8 cellular contexts compared by ENCODE assay signal in the genomic region with DNA sequence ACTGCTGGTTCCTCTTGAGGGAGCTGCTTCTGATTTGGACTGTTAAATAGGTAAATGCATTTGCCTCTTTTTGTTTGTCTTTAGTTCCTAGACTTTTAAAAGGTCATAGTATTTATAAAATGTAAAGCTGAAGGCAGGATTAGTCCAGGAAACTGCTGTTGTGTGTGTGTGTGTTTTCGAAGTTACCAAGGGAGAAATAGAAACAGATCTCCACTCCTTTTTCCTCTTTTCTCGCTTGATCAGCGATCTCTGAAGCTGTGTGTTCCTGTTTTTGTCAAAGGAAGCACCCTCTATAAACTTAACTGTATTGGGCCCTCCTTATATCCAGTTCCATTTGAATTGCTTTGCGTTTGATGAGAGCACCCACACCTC. TPM values are rescaled to one million over a fixed set of nuclear protein-coding genes. Genes with fewer than 3 reads are reported as not detected.
DNase-seq lines count a peak whose midpoint lies in the region; ATAC-seq and TF ChIP-seq lines count a peak whose summit lies in the region.

No MANE protein-coding gene starts in this region.

- TF ChIP-seq CTCF in Panc1 (IDR thresholded peaks at IDR 0.05) (no peak), vagina (IDR thresholded peaks at IDR 0.05) (no peak)

- H3K4me2 ChIP-seq in mesenchymal stem cell (ENCODE audit: low read length, poor library complexity, severe bottlenecking) = peak overlapping the region; percentile 90

- H3K9me3 ChIP-seq in Panc1 (ENCODE audit: control insufficient read depth, insufficient read depth, low read depth, low read length) (no peaks in the 10 kb centered on the region), mesenchymal stem cell (ENCODE audit: control insufficient read depth, low read length) (no peaks in the 10 kb centered on the region), vagina (no peaks in the 10 kb centered on the region)

- H2AK5ac ChIP-seq in mesenchymal stem cell (ENCODE audit: low read length, severe bottlenecking) = no peak overlapping the region

- peak overlapping the region in 1 of 2 experiments; percentile 7 for H3K23ac ChIP-seq in mesenchymal stem cell (ENCODE audit: low read length in 2 of 2)

- intact Hi-C loops in Panc1 (cut with micrococcal nuclease; ENCODE audit: unreplicated experiment) = no loop called here
- intact Hi-C loops in vagina (cut with DNase I) = no loop called here

- TF ChIP-seq POLR2A in vagina (IDR thresholded peaks at IDR 0.05) = no peak

- no peak overlapping the region for H3K14ac ChIP-seq in mesenchymal stem cell (ENCODE audit: low read length in 2 of 2)

- H2BK12ac ChIP-seq in mesenchymal stem cell (ENCODE audit: low read length in 2 of 2) = no peak overlapping the region

- POLR2A ChIA-PET in Panc1 (lab: Charles Lee) = no interaction called here

- no peak for ATAC-seq in Panc1
- ATAC-seq in GM21526 (IDR thresholded peaks at IDR 0.05; ENCODE audit: low FRiP score, unreplicated experiment) = no peak
- no peak for ATAC-seq in HG03571 (IDR thresholded peaks at IDR 0.05; ENCODE audit: unreplicated experiment)

- no peak overlapping the region for H3K4ac ChIP-seq in mesenchymal stem cell (ENCODE audit: low read depth in 1 of 2, low read length in 2 of 2)

- peak overlapping the region; percentile 95 for H3K9ac ChIP-seq in mesenchymal stem cell (ENCODE audit: low read length)

- no peak overlapping the region for H3K18ac ChIP-seq in mesenchymal stem cell (ENCODE audit: low read depth in 1 of 2, low read length in 2 of 2)

- peak; percentile 8 for DNase-seq in NCI-H1694 treated with DMSO at 0.1 percent for 48 hours (lab: John Stamatoyannopoulos, UW)
- no peak for DNase-seq in NCI-H1694 (lab: John Stamatoyannopoulos, UW)
- DNase-seq in Panc1 (ENCODE audit: low read depth, low spot score) = no peak
- peak; percentile 52 for DNase-seq in dermis blood vessel endothelial cell
- no peak for DNase-seq in mesenchymal stem cell
- DNase-seq in vagina (ENCODE audit: extremely low spot score in 2 of 2) = no peak

- no peak overlapping the region for H2BK15ac ChIP-seq in mesenchymal stem cell (ENCODE audit: low read depth, poor library complexity, severe bottlenecking)

- CTCF ChIA-PET in Panc1 (lab: Charles Lee) = interaction anchor here (0.6 kb wide), 1 partner anchor 742 kb away, joined by 8 read pairs; no protein-coding TSS in a partner anchor

- no peak overlapping the region for H2BK120ac ChIP-seq in mesenchymal stem cell (ENCODE audit: low read depth, low read length)

- no peaks in the 10 kb centered on the region for H3K27me3 ChIP-seq in Panc1 (ENCODE audit: control insufficient read depth, insufficient read depth, low read length)
- H3K27me3 ChIP-seq in mesenchymal stem cell (ENCODE audit: control insufficient read depth in 1 of 2, insufficient read depth in 1 of 2, low read length in 2 of 2) = no peaks in the 10 kb centered on the region
- H3K27me3 ChIP-seq in vagina = no peaks in the 10 kb centered on the region

- H3K4me1 ChIP-seq in Panc1 (ENCODE audit: control insufficient read depth, insufficient read depth, low read length) (peaks cover 16% of the 10 kb centered on the region; the same call in 1 of the 2 replicates), mesenchymal stem cell (ENCODE audit: control insufficient read depth, insufficient read depth, low read depth, low read length) (peaks cover 3% of the 10 kb centered on the region), vagina (peaks cover 40% of the 10 kb centered on the region)

- no TSS peak for BruUV-seq in Panc1 (replicated peaks; lab: Mats Ljungman, UMichigan)

- in situ Hi-C loops in Panc1 (cut with HindIII; ENCODE audit: low pct_unique_long_range_greater_than_20kb, low sequenced_read_pairs) = no loop called here

- H2AFZ ChIP-seq in mesenchymal stem cell (ENCODE audit: low read depth, low read length) = peak overlapping the region; percentile 68

- no peak overlapping the region for H4K91ac ChIP-seq in mesenchymal stem cell (ENCODE audit: low read length)

- H3K4me3 ChIP-seq in Panc1 (ENCODE audit: low read depth in 2 of 2, low read length in 2 of 2) (peak overlapping the region; percentile 96 to 98), mesenchymal stem cell (ENCODE audit: insufficient read depth in 1 of 2, low read depth in 1 of 2, low read length in 2 of 2) (peak overlapping the region; percentile 89 to 93), vagina (peak overlapping the region; percentile 67 to 85)

- no peak overlapping the region for H2BK5ac ChIP-seq in mesenchymal stem cell (ENCODE audit: low read depth, low read length, poor library complexity, severe bottlenecking)

- H4K8ac ChIP-seq in mesenchymal stem cell (ENCODE audit: low read length) = no peak overlapping the region

- H3K79me1 ChIP-seq in mesenchymal stem cell (replicated peaks; ENCODE audit: low read length, poor library complexity, severe bottlenecking) = peaks cover 5% of the 10 kb centered on the region

- WGBS in mesenchymal stem cell = 0% methylated on average over 2 of the region's 4 CpGs

- H3K36me3 ChIP-seq in Panc1 (ENCODE audit: control insufficient read depth, insufficient read depth, low read length) (no peaks in the 10 kb centered on the region; the same call in 1 of the 2 replicates), mesenchymal stem cell (ENCODE audit: control insufficient read depth in 1 of 2, insufficient read depth in 2 of 2, low read depth in 1 of 2, low read length in 2 of 2) (no peaks in the 10 kb centered on the region), vagina (no peaks in the 10 kb centered on the region)

- peak overlapping the region; percentile 58 for H3K27ac ChIP-seq in Panc1 (ENCODE audit: low read length)
- peak overlapping the region; percentile 57 for H3K27ac ChIP-seq in mesenchymal stem cell (ENCODE audit: low read length, poor library complexity, severe bottlenecking)
- H3K27ac ChIP-seq in vagina = peak overlapping the region; percentile 78

RNA-seq across cellular contexts. Expression of gene SNX2, which starts 0.8 kb away (rescaled TPM):
- 66.8 TPM for total RNA-seq in Panc1 (2021; ENCODE audit: unreplicated experiment)
- polyA plus RNA-seq in Panc1 (2012; ENCODE audit: insufficient read length) = 103 TPM
- 86.9 and 105 TPM in 2 replicates for total RNA-seq in dermis blood vessel endothelial cell
- polyA plus RNA-seq in mesenchymal stem cell (2013, experiment 1 of 2) = 51.4 TPM
- polyA plus RNA-seq in mesenchymal stem cell (2013, experiment 2 of 2) = 53.4 TPM
- 38.3 TPM for total RNA-seq in vagina

Comparison
In these comparisons a context has a peak if more than half of its experiments do, and no peak if none do; other contexts are left out.
1. DNase-seq: peak in NCI-H1694 treated with DMSO at 0.1 percent for 48 hours (single experiment) and dermis blood vessel endothelial cell (single experiment); none in NCI-H1694 (single experiment), Panc1 (single experiment), mesenchymal stem cell (single experiment) and vagina (0 of 2).
2. Peak in every context shown above with its lines, with median percentiles within 50 percentile points of each other: H3K27ac ChIP-seq and H3K4me3 ChIP-seq.